In genomic region chr6:16681260-16681873, GRCh38 we compare ENCODE assay signal across 8 cellular contexts.
DNase-seq lines count a peak whose midpoint lies in the region; ATAC-seq and TF ChIP-seq lines count a peak whose summit lies in the region.

No MANE protein-coding gene starts in this region.

- H3K36me3 ChIP-seq in GM23248 (ENCODE audit: low read depth) (no peaks in the 10 kb centered on the region), sigmoid colon (no peaks in the 10 kb centered on the region)
- no peaks in the 10 kb centered on the region for H3K36me3 ChIP-seq in effector memory CD4-positive, alpha-beta T cell (ENCODE audit: control insufficient read depth, insufficient read depth, low read length)

- H3K9me2 ChIP-seq in GM23248 (ENCODE audit: insufficient read depth), result no peaks in the 10 kb centered on the region

- peak; percentile 96 for DNase-seq in GM23248
- DNase-seq in NOMO-1 treated with dmso at 0.1 percent for 144 hours (lab: John Stamatoyannopoulos, UW; ENCODE audit: unreplicated experiment), result peak; percentile 62
- peak; percentile 93 for DNase-seq in epithelial cell of proximal tubule (ENCODE audit: low read depth)
- no peak for DNase-seq in sigmoid colon
- no peak for DNase-seq in activated CD8-positive, alpha-beta memory T cell treated with anti-CD3 and anti-CD28 coated beads, Interleukin-2, amount 50 U/mL, for 4 hours
- no peak for DNase-seq in SHP77 (lab: John Stamatoyannopoulos, UW)
- no peak for DNase-seq in effector memory CD4-positive, alpha-beta T cell

- H3F3A ChIP-seq in GM23248 (ENCODE audit: insufficient read depth), result peaks cover 49% of the 10 kb centered on the region

- no peak for TF ChIP-seq POLR2A in sigmoid colon (IDR thresholded peaks at IDR 0.05)

- no peak for ATAC-seq in GM19328 (IDR thresholded peaks at IDR 0.05; ENCODE audit: unreplicated experiment)

- H3K4me1 ChIP-seq in GM23248 (ENCODE audit: insufficient read depth) (peaks cover 63% of the 10 kb centered on the region), sigmoid colon (peaks cover 0 to 62% (median 51%) of the 10 kb centered on the region in 4 donors)
- peaks cover 11% of the 10 kb centered on the region for H3K4me1 ChIP-seq in effector memory CD4-positive, alpha-beta T cell (ENCODE audit: control insufficient read depth, insufficient read depth, low read length, poor library complexity, severe bottlenecking)

- H3K4me3 ChIP-seq in GM23248 (0 out of 2 replicates have a peak overlapping the region, but pooled peaks have one; percentile 13), epithelial cell of proximal tubule (ENCODE audit: low read depth, low read length) (no peak overlapping the region), sigmoid colon (no peak overlapping the region)
- H3K4me3 ChIP-seq in effector memory CD4-positive, alpha-beta T cell (ENCODE audit: insufficient read depth, low read depth, low read length, poor library complexity, severe bottlenecking), result no peak overlapping the region

- no peaks in the 10 kb centered on the region for H4K20me1 ChIP-seq in GM23248 (ENCODE audit: insufficient read depth)

- in situ Hi-C loops in GM23248 (cut with MboI), result no loop called here

- no peak for TF ChIP-seq EP300 in sigmoid colon (IDR thresholded peaks at IDR 0.05)

- H2AFZ ChIP-seq in GM23248, result no peak overlapping the region

- H3K27me3 ChIP-seq in GM23248 (replicated peaks; ENCODE audit: insufficient read depth) (no peaks in the 10 kb centered on the region), sigmoid colon (no peaks in the 10 kb centered on the region)
- H3K27me3 ChIP-seq in effector memory CD4-positive, alpha-beta T cell (replicated peaks; ENCODE audit: control insufficient read depth, insufficient read depth, low read length, poor library complexity, severe bottlenecking), result no peaks in the 10 kb centered on the region

- H3K79me2 ChIP-seq in GM23248 (ENCODE audit: insufficient read depth), result peaks cover 65% of the 10 kb centered on the region

- intact Hi-C loops in sigmoid colon (cut with DNase I), result loop anchor here (5.0 kb wide), 1 partner anchor 76 kb away; no protein-coding TSS in a partner anchor

- TF ChIP-seq CTCF in epithelial cell of proximal tubule (conservative IDR thresholded peaks at IDR 0.05; ENCODE audit: low read depth, low read length) (no peak), sigmoid colon (IDR thresholded peaks at IDR 0.05) (no peak)

- peak overlapping the region; percentile 25 for H3K4me2 ChIP-seq in GM23248 (ENCODE audit: unreplicated experiment)

- peak overlapping the region; percentile 15; the same call in 1 of the 2 replicates for H3K9ac ChIP-seq in GM23248

- 22 to 25% methylated on average over 8 of the region's 8 CpGs for WGBS in GM23248 (ENCODE audit: low coverage in 1 of 2, low lambda C conversion rate in 2 of 2, missing lambda C conversion rate in 2 of 2), 2 experiments
- WGBS in sigmoid colon, 2 donors, result 91 to 93% methylated on average over 8 of the region's 8 CpGs

- H3K9me3 ChIP-seq in GM23248 (ENCODE audit: low read depth) (no peaks in the 10 kb centered on the region), sigmoid colon (no peaks in the 10 kb centered on the region)
- H3K9me3 ChIP-seq in effector memory CD4-positive, alpha-beta T cell (ENCODE audit: control insufficient read depth, low read length), result no peaks in the 10 kb centered on the region

- peak overlapping the region; percentile 75 for H3K27ac ChIP-seq in GM23248
- H3K27ac ChIP-seq in sigmoid colon, result peak overlapping the region in 3 of 4 donors; percentile 40 to 48 (median 44)
- H3K27ac ChIP-seq in effector memory CD4-positive, alpha-beta T cell (ENCODE audit: insufficient read depth, low read length, poor library complexity, severe bottlenecking), result no peak overlapping the region

Comparison
In these comparisons a context has a peak if more than half of its experiments do, and no peak if none do; other contexts are left out.
1. DNase-seq: peak in GM23248 (single experiment), NOMO-1 treated with dmso at 0.1 percent for 144 hours (single experiment) and epithelial cell of proximal tubule (single experiment); none in sigmoid colon (single experiment), activated CD8-positive, alpha-beta memory T cell treated with anti-CD3 and anti-CD28 coated beads, Interleukin-2, amount 50 U/mL, for 4 hours (single experiment), SHP77 (0 of 2) and effector memory CD4-positive, alpha-beta T cell (0 of 3).